7 cellular contexts compared by ENCODE assay signal in genomic region chr20:15542655-15543054, GRCh38.
"Had no signal": no experiment of that assay in that cellular context is flagged by ENCODE, and none has a peak within 500 bp of the region (broad histone marks: within the 10 kb centered on the region; RNA-seq: fewer than 3 reads in every experiment).

No MANE protein-coding gene starts in this region.

- H3K9ac ChIP-seq: KMS-11 had no signal

- FAIRE-seq: HTR-8/SVneo had no signal

- H3K27ac ChIP-seq: HL-60, KMS-11 had no signal

- H3K4me2 ChIP-seq: KMS-11 had no signal

- DNase-seq: IMR-90, Karpas-422, KBM-7, KG1 had no signal
